Comparison of ENCODE assay signal across 10 cellular contexts in genomic region chr10:111344804-111345203, GRCh38.
DNase-seq lines count a peak whose midpoint lies in the region; ATAC-seq and TF ChIP-seq lines count a peak whose summit lies in the region.
"Had no signal": no experiment of that assay in that cellular context is flagged by ENCODE, and none has a peak within 500 bp of the region (broad histone marks: within the 10 kb centered on the region; RNA-seq: fewer than 3 reads in every experiment).

No MANE protein-coding gene starts in this region.

- no peak overlapping the region for H3K4me3 ChIP-seq in SU-DHL-6 (ENCODE audit: insufficient read depth, low read length, poor library complexity, severe bottlenecking)
- H3K4me3 ChIP-seq in osteoblast (ENCODE audit: insufficient read depth, low read length) = no peak overlapping the region

- H3K4me2 ChIP-seq in SU-DHL-6 (ENCODE audit: low read depth, low read length, poor library complexity, severe bottlenecking) (no peak overlapping the region), osteoblast (ENCODE audit: insufficient read depth, low read length) (no peak overlapping the region)

- H3K27me3 ChIP-seq in SU-DHL-6 (ENCODE audit: low read length) = no peaks in the 10 kb centered on the region
- no peaks in the 10 kb centered on the region for H3K27me3 ChIP-seq in osteoblast (ENCODE audit: insufficient read depth, low read length)

- no peak overlapping the region for H3K27ac ChIP-seq in SU-DHL-6 (ENCODE audit: low read depth, low read length)
- no peak overlapping the region for H3K27ac ChIP-seq in osteoblast (ENCODE audit: low read depth, low read length)

- H4K20me1 ChIP-seq in SU-DHL-6 (ENCODE audit: low read depth, low read length) = no peaks in the 10 kb centered on the region
- H4K20me1 ChIP-seq in osteoblast (ENCODE audit: insufficient read depth, low read length) = no peaks in the 10 kb centered on the region

- TF ChIP-seq CTCF in SU-DHL-6 (IDR thresholded peaks at IDR 0.05; ENCODE audit: insufficient read depth, low read length, poor library complexity, severe bottlenecking) = peak; percentile 36
- TF ChIP-seq CTCF in osteoblast (IDR thresholded peaks at IDR 0.05; ENCODE audit: extremely low read depth, low read depth, low read length) = peak; percentile 19

- no peaks in the 10 kb centered on the region for H3K36me3 ChIP-seq in SU-DHL-6 (ENCODE audit: low read length)
- H3K36me3 ChIP-seq in osteoblast (ENCODE audit: insufficient read depth, low read length) = no peaks in the 10 kb centered on the region

- peak; percentile 11 for DNase-seq in NCI-H1694 treated with DMSO at 0.1 percent for 48 hours (lab: John Stamatoyannopoulos, UW)
- no peak for DNase-seq in NCI-H1694 (lab: John Stamatoyannopoulos, UW)
- no peak for DNase-seq in osteoblast (ENCODE audit: insufficient read length, low spot score, missing footprints)
- no peak for DNase-seq in SHP77 (lab: John Stamatoyannopoulos, UW)
- no peak for DNase-seq in cerebellar cortex (ENCODE audit: low spot score)
- no peak for DNase-seq in middle frontal gyrus (ENCODE audit: extremely low spot score, low spot score)
- DNase-seq: NCI-H446 treated with DMSO at 0.1 percent for 48 hours; stimulated activated naive B cell treated with anti-CD40 and anti-IgM and Interleukin-4, amounts not matched to agents 10 μg/mL and 1 μg/mL and 100 μg/mL, for 72 hours had no signal

- no peaks in the 10 kb centered on the region for H3K4me1 ChIP-seq in osteoblast (ENCODE audit: insufficient read depth, low read length)

- H3F3A ChIP-seq in SU-DHL-6 (ENCODE audit: insufficient read depth) = no peaks in the 10 kb centered on the region

- ATAC-seq in HG03060 (IDR thresholded peaks at IDR 0.05; ENCODE audit: low read depth, unreplicated experiment) = peak; percentile 62
- ATAC-seq: stimulated activated naive B cell treated with anti-CD40 and anti-IgM and Interleukin-4, amounts not matched to agents 10 μg/mL and 1 μg/mL and 100 μg/mL, for 72 hours had no signal

- H2AFZ ChIP-seq in SU-DHL-6 (ENCODE audit: low read depth, low read length, severe bottlenecking) (no peak overlapping the region), osteoblast (ENCODE audit: low read length) (no peak overlapping the region)

- H3K9me2 ChIP-seq in SU-DHL-6 (replicated peaks; ENCODE audit: insufficient read depth, low read length) = no peaks in the 10 kb centered on the region

- H3K79me2 ChIP-seq in SU-DHL-6 (ENCODE audit: insufficient read depth, low read length) = no peaks in the 10 kb centered on the region
- no peaks in the 10 kb centered on the region for H3K79me2 ChIP-seq in osteoblast (ENCODE audit: insufficient read depth, low read length)

- no peak overlapping the region for H3K9ac ChIP-seq in SU-DHL-6 (ENCODE audit: low read length)

- H3K9me3 ChIP-seq in SU-DHL-6 (ENCODE audit: insufficient read depth, low read length) (peaks cover 8% of the 10 kb centered on the region), osteoblast (ENCODE audit: low read depth, low read length) (peaks cover 2% of the 10 kb centered on the region)
